In genomic region chr13:96947343-96947910, GRCh38 we compare ENCODE assay signal across 19 cellular contexts. TPM values are rescaled to one million over a fixed set of nuclear protein-coding genes. Genes with fewer than 3 reads are reported as not detected.
"Had no signal": no experiment of that assay in that cellular context is flagged by ENCODE, and none has a peak within 500 bp of the region (broad histone marks: within the 10 kb centered on the region; RNA-seq: fewer than 3 reads in every experiment).

No MANE protein-coding gene starts in this region.

- H3K9me3 ChIP-seq: MG63, SK-N-SH had no signal

- H3K4me2 ChIP-seq: SK-N-SH had no signal

- H3K27me3 ChIP-seq: MG63 had no signal

- H3K36me3 ChIP-seq: MG63 had no signal

- H3K4me3 ChIP-seq: MG63 had no signal

- FAIRE-seq: RCC 7860 had no signal

- H3K9ac ChIP-seq: SK-N-SH had no signal

- DNase-seq: Karpas-422, KG1, MG63, NCI-H1092, NCI-H1105 treated with DMSO at 0.1 percent for 48 hours, NCI-H1417 treated with DMSO at 0.1 percent for 48 hours, NCI-H146, NCI-H2029, NCI-H2081 treated with DMSO at 0.1 percent for 48 hours, NCI-H2171 treated with DMSO at 0.1 percent for 48 hours, NCI-H2227 treated with DMSO at 0.1 percent for 48 hours, NCI-H524, NCI-H69, NCI-H774, SHP77, SK-N-SH had no signal

RNA-seq across cellular contexts. Expression of gene OXGR1, which starts 46.8 kb away (rescaled TPM):
- total RNA-seq: HT-29, NCI-H460 had no signal
- polyA plus RNA-seq: SK-N-SH had no signal
